12 cellular contexts compared by ENCODE assay signal in genomic region chr22:23892626-23893445, GRCh38. TPM values are rescaled to one million over a fixed set of nuclear protein-coding genes. Genes with fewer than 3 reads are reported as not detected.
DNase-seq lines count a peak whose midpoint lies in the region; ATAC-seq and TF ChIP-seq lines count a peak whose summit lies in the region.
"Had no signal": no experiment of that assay in that cellular context is flagged by ENCODE, and none has a peak within 500 bp of the region (broad histone marks: within the 10 kb centered on the region; RNA-seq: fewer than 3 reads in every experiment).

No MANE protein-coding gene starts in this region.

- TF ChIP-seq POLR2A in IMR-90 (IDR thresholded peaks at IDR 0.05; ENCODE audit: low read depth, low read length), result no peak

- H3K23ac ChIP-seq in IMR-90 (ENCODE audit: low read depth, low read length), result no peak overlapping the region

- no peak overlapping the region for H2AFZ ChIP-seq in IMR-90 (replicated peaks; ENCODE audit: low read length, poor library complexity)

- H3K4me3 ChIP-seq in CD4-positive, alpha-beta memory T cell (ENCODE audit: low read length in 2 of 2), result peak overlapping the region in 1 of 2 donors; percentile 20
- H3K4me3 ChIP-seq in IMR-90 (ENCODE audit: insufficient read depth, low read depth, low read length), result no peak overlapping the region

- ATAC-seq in IMR-90 (ENCODE audit: low read depth) (no peak), natural killer cell (no peak), HG03342 (IDR thresholded peaks at IDR 0.05; ENCODE audit: unreplicated experiment) (no peak), GM21360 (IDR thresholded peaks at IDR 0.05; ENCODE audit: unreplicated experiment) (no peak), HG03571 (IDR thresholded peaks at IDR 0.05; ENCODE audit: unreplicated experiment) (no peak)

- H3K36me3 ChIP-seq in CD4-positive, alpha-beta memory T cell (ENCODE audit: insufficient read depth, low read length), result peaks cover 17% of the 10 kb centered on the region
- peaks cover 22% of the 10 kb centered on the region for H3K36me3 ChIP-seq in IMR-90 (ENCODE audit: control insufficient read depth, insufficient read depth, low read length)

- H2BK120ac ChIP-seq in IMR-90 (ENCODE audit: low read depth, low read length), result no peak overlapping the region

- no peaks in the 10 kb centered on the region for H3K27me3 ChIP-seq in CD4-positive, alpha-beta memory T cell (ENCODE audit: insufficient read depth, low read length)
- H3K27me3 ChIP-seq in IMR-90 (ENCODE audit: control insufficient read depth, insufficient read depth, low read length), result no peaks in the 10 kb centered on the region

- peaks cover 13 to 32% (median 23%) of the 10 kb centered on the region in 4 donors for H3K4me1 Mint-ChIP-seq in CD4-positive, alpha-beta memory T cell
- H3K4me1 Mint-ChIP-seq in natural killer cell, result peaks cover 14 to 43% of the 10 kb centered on the region in 2 donors

- H4K5ac ChIP-seq in IMR-90 (ENCODE audit: low read depth, low read length), result peak overlapping the region; percentile 97; the same call in 1 of the 2 replicates

- intact Hi-C loops in CD4-positive, alpha-beta memory T cell (cut with micrococcal nuclease), result loop anchor here (5.0 to 10.0 kb wide), 2 partner anchors 36 to 662 kb away; partner anchors contain the start of genes GUCD1, SLC2A11 and SNRPD3
- intact Hi-C loops in IMR-90 (cut with micrococcal nuclease), result no loop called here
- intact Hi-C loops in natural killer cell (cut with micrococcal nuclease), result no loop called here

- H3K14ac ChIP-seq in IMR-90 (replicated peaks; ENCODE audit: low read depth, low read length), result no peak overlapping the region

- H2AK9ac ChIP-seq in IMR-90 (replicated peaks; ENCODE audit: low read depth, low read length, poor library complexity), result no peak overlapping the region

- 67% methylated on average over 5 of the region's 8 CpGs; no CpG with 5 or more reads in 1 of the 2 experiments for WGBS in IMR-90 (ENCODE audit: extremely low coverage in 2 of 2, insufficient read length in 1 of 2), 2 experiments

- H3K9me1 ChIP-seq in IMR-90 (ENCODE audit: insufficient read depth, low read length), result peaks cover 23% of the 10 kb centered on the region

- peak overlapping the region; percentile 77 for H3K27ac ChIP-seq in CD4-positive, alpha-beta memory T cell (ENCODE audit: low read depth, low read length)
- H3K27ac ChIP-seq in IMR-90 (ENCODE audit: insufficient read depth, low read length) (no peak overlapping the region), angular gyrus (ENCODE audit: low read depth, low read length) (peak overlapping the region; percentile 97)

- peak overlapping the region in 7 of 8 donors; percentile 91 to 97 (median 95) for H3K4me3 Mint-ChIP-seq in CD4-positive, alpha-beta memory T cell
- peak overlapping the region; percentile 93 for H3K4me3 Mint-ChIP-seq in natural killer cell

- H3K4me2 ChIP-seq in IMR-90 (ENCODE audit: low read depth, low read length), result no peak overlapping the region

- in situ Hi-C loops in IMR-90 (cut with MboI; ENCODE audit: low sequenced_read_pairs), result no loop called here

- no peak for DNase-seq in CD4-positive, alpha-beta memory T cell
- DNase-seq in IMR-90 (no peak), natural killer cell (no peak)
- no peak for DNase-seq in stimulated activated CD4-positive, alpha-beta T cell treated with anti-CD3 and anti-CD28 coated beads, Interleukin-1b, Interleukin-23, amount 100 ng/mL, for 48 hours
- DNase-seq: head of caudate nucleus; NCI-H2081 treated with DMSO at 0.1 percent for 48 hours; SHP77 treated with DMSO at 0.1 percent for 48 hours; stimulated activated CD4-positive, alpha-beta T cell treated with anti-CD3 and anti-CD28 coated beads, Interleukin-4, amount 100 ng/mL, for 1 hour had no signal

- H3K4ac ChIP-seq in IMR-90 (ENCODE audit: low read depth, low read length), result peak overlapping the region; percentile 95

- peaks cover 17 to 31% of the 10 kb centered on the region in 2 experiments for H3K79me1 ChIP-seq in IMR-90 (ENCODE audit: low read depth in 1 of 2, low read length in 2 of 2)

- no peak overlapping the region for H2BK5ac ChIP-seq in IMR-90 (ENCODE audit: low read depth, low read length, poor library complexity, severe bottlenecking)

- H3K27ac Mint-ChIP-seq in CD4-positive, alpha-beta memory T cell, result peak overlapping the region in 6 of 7 donors; percentile 90 to 98 (median 96)
- peak overlapping the region; percentile 90 to 96 for H3K27ac Mint-ChIP-seq in natural killer cell

- H3K18ac ChIP-seq in IMR-90 (ENCODE audit: low read depth, low read length), result no peak overlapping the region

- CTCF ChIA-PET in CD4-positive, alpha-beta memory T cell (lab: Charles Lee; ENCODE audit: partially characterized antibody), result interaction anchor here (0.6 to 3.5 kb wide), 14 partner anchors 8 to 272 kb away, joined by 3 to 56 read pairs (median 3); partner anchors contain the start of gene SLC2A11
- CTCF ChIA-PET in IMR-90 (lab: Yijun Ruan, JAX), result no interaction called here

- no peak overlapping the region for H2BK20ac ChIP-seq in IMR-90 (ENCODE audit: low read depth, low read length)

- TF ChIP-seq CTCF in IMR-90 (conservative IDR thresholded peaks at IDR 0.05; ENCODE audit: low read depth, low read length) (no peak), natural killer cell (IDR thresholded peaks at IDR 0.05) (no peak)

- peaks cover 22% of the 10 kb centered on the region for H3K4me1 ChIP-seq in CD4-positive, alpha-beta memory T cell (ENCODE audit: insufficient read depth, low read length)
- peaks cover 15% of the 10 kb centered on the region for H3K4me1 ChIP-seq in IMR-90 (ENCODE audit: control insufficient read depth, insufficient read depth, low read length)

- POLR2A ChIA-PET in CD4-positive, alpha-beta memory T cell (lab: Charles Lee; ENCODE audit: partially characterized antibody), result interaction anchor here (1.5 to 3.6 kb wide), 8 partner anchors 11 to 662 kb away, joined by 4 to 73 read pairs (median 13); partner anchors contain the start of genes ADORA2A, GUCD1 and SLC2A11
- POLR2A ChIA-PET in IMR-90 (lab: Charles Lee; ENCODE audit: unreplicated experiment), result no interaction called here

- H3K56ac ChIP-seq in IMR-90 (ENCODE audit: extremely low read depth, insufficient read depth, low read length), result no peak overlapping the region

- H3K9me3 ChIP-seq in CD4-positive, alpha-beta memory T cell (ENCODE audit: control insufficient read depth in 1 of 2, low read length in 2 of 2), result no peaks in the 10 kb centered on the region
- H3K9me3 ChIP-seq in IMR-90 (ENCODE audit: control insufficient read depth, insufficient read depth, low read length), result no peaks in the 10 kb centered on the region

- no peak for TF ChIP-seq RAD21 in IMR-90 (IDR thresholded peaks at IDR 0.05; ENCODE audit: low read length)

- H2BK15ac ChIP-seq in IMR-90 (ENCODE audit: low read depth, low read length), result no peak overlapping the region

- H4K91ac ChIP-seq in IMR-90 (ENCODE audit: insufficient read depth, low read depth, low read length), result peak overlapping the region; percentile 90; the same call in 1 of the 2 replicates

- H3K27me3 Mint-ChIP-seq in CD4-positive, alpha-beta memory T cell, result no peaks in the 10 kb centered on the region
- H3K27me3 Mint-ChIP-seq in natural killer cell (ENCODE audit: low read depth in 2 of 2), result no peaks in the 10 kb centered on the region

- peaks cover 24% of the 10 kb centered on the region for H4K20me1 ChIP-seq in IMR-90 (ENCODE audit: insufficient read depth, low read length)

- H4K8ac ChIP-seq in IMR-90 (ENCODE audit: low read depth in 2 of 2, low read length in 2 of 2), result peak overlapping the region; percentile 99; a peak in 3 of 4 replicates

- peak overlapping the region; percentile 96 for H2AK5ac ChIP-seq in IMR-90 (ENCODE audit: low read depth, low read length)

- H3K9me3 Mint-ChIP-seq in CD4-positive, alpha-beta memory T cell, result no peaks in the 10 kb centered on the region
- no peaks in the 10 kb centered on the region for H3K9me3 Mint-ChIP-seq in natural killer cell

- no peak overlapping the region for H3K9ac ChIP-seq in IMR-90 (ENCODE audit: low read depth, low read length)

- dilution Hi-C loops in IMR-90 (cut with HindIII; ENCODE audit: low sequenced_read_pairs, unreplicated experiment), result no loop called here

- H3K36me3 Mint-ChIP-seq in CD4-positive, alpha-beta memory T cell, result peaks cover 5 to 26% of the 10 kb centered on the region in 2 donors
- no peaks in the 10 kb centered on the region for H3K36me3 Mint-ChIP-seq in natural killer cell

- no TSS peak for BruUV-seq in IMR-90 (replicated peaks; lab: Mats Ljungman, UMichigan)

TF ChIP-seq in IMR-90, 13 proteins besides CTCF, POLR2A, EP300 and RAD21 (continues in another document):
- TF ChIP-seq USF2 (IDR thresholded peaks at IDR 0.05; ENCODE audit: low read depth, low read length), result no peak
- TF ChIP-seq RFX5 (IDR thresholded peaks at IDR 0.05; ENCODE audit: low read depth, low read length), result no peak

RNA-seq across cellular contexts. Expression of gene MIF, which starts 1.3 kb away (rescaled TPM):
- total RNA-seq in CD4-positive, alpha-beta memory T cell, result 100 to 1,000 TPM; 208 to 217 TPM
- polyA plus RNA-seq in CD4-positive, alpha-beta memory T cell, result 1,000 to 10,000 TPM; 1,156 to 1,346 TPM
- total RNA-seq in IMR-90 (2012; rRNA removed), result 123 and 125 TPM in 2 replicates
- 530 and 798 TPM in 2 replicates for polyA plus RNA-seq in IMR-90 (2012; rRNA removed)
- 412 and 1,658 TPM in 2 replicates for polyA plus RNA-seq in IMR-90 (2012; cell fraction: cytosol; rRNA removed)
- 299 and 621 TPM in 2 replicates for polyA plus RNA-seq in IMR-90 (2012; cell fraction: nucleus; rRNA removed; ENCODE audit: low replicate concordance)
- 100 to 1,000 TPM; 115 to 182 (median 133) TPM for total RNA-seq in natural killer cell

RNA-seq across cellular contexts. Expression of gene SLC2A11, which starts 35.2 kb away (rescaled TPM):
- total RNA-seq in CD4-positive, alpha-beta memory T cell, result 10 to 100 TPM; 24.5 to 27.2 TPM
- polyA plus RNA-seq in CD4-positive, alpha-beta memory T cell, result 1 to 10 TPM; 3.9 to 5.0 TPM
- 2.8 and 3.2 TPM in 2 replicates for total RNA-seq in IMR-90 (2012; rRNA removed)
- 6.6 and 8.7 TPM in 2 replicates for polyA plus RNA-seq in IMR-90 (2012; rRNA removed)
- polyA plus RNA-seq in IMR-90 (2012; cell fraction: cytosol; rRNA removed), result 7.6 and 10.2 TPM in 2 replicates
- polyA plus RNA-seq in IMR-90 (2012; cell fraction: nucleus; rRNA removed; ENCODE audit: low replicate concordance), result 38.2 and 42.7 TPM in 2 replicates
- 10 to 100 TPM in 2 of 3 donors, 1 to 10 TPM in 1; 9.2 to 14.1 (median 11.8) TPM for total RNA-seq in natural killer cell

RNA-seq across cellular contexts. Expression of gene DERL3, which starts 54.0 kb away (rescaled TPM):
- total RNA-seq in CD4-positive, alpha-beta memory T cell, result 1 to 10 TPM; 1.9 to 2.9 TPM
- 1 to 10 TPM in 1 of 2 donors, under 1 TPM in 1; 0.25 to 1.5 TPM for polyA plus RNA-seq in CD4-positive, alpha-beta memory T cell
- total RNA-seq in IMR-90 (2012; rRNA removed), result under 0.01 and 0.18 TPM in 2 replicates
- polyA plus RNA-seq in IMR-90 (2012; rRNA removed), result 0.50 and 0.62 TPM in 2 replicates
- 0.41 and 0.49 TPM in 2 replicates for polyA plus RNA-seq in IMR-90 (2012; cell fraction: cytosol; rRNA removed)
- polyA plus RNA-seq in IMR-90 (2012; cell fraction: nucleus; rRNA removed; ENCODE audit: low replicate concordance), result 0.96 and 2.2 TPM in 2 replicates
- total RNA-seq in natural killer cell, result 10 to 100 TPM in 1 of 3 donors, 1 to 10 TPM in 1, under 1 TPM in 1; 0.88 to 24.5 (median 1.3) TPM
